In genomic region chr10:90621577-90621976, GRCh38 we compare ENCODE assay signal across 1 cellular context.
TF ChIP-seq lines count a peak whose summit lies in the region.

No MANE protein-coding gene starts in this region.

TF ChIP-seq in GM23338, 12 proteins besides CTCF, POLR2A, EP300 and RAD21 (continued from another document):
- no peak for TF ChIP-seq ZNF462 (CRISPR knock-in tag; IDR thresholded peaks at IDR 0.05)
- TF ChIP-seq REST (IDR thresholded peaks at IDR 0.05; ENCODE audit: unreplicated experiment): peak; percentile 92
- TF ChIP-seq STAT1 (IDR thresholded peaks at IDR 0.05; ENCODE audit: unreplicated experiment): no peak
